8 cellular contexts compared by ENCODE assay signal in the genomic region with DNA sequence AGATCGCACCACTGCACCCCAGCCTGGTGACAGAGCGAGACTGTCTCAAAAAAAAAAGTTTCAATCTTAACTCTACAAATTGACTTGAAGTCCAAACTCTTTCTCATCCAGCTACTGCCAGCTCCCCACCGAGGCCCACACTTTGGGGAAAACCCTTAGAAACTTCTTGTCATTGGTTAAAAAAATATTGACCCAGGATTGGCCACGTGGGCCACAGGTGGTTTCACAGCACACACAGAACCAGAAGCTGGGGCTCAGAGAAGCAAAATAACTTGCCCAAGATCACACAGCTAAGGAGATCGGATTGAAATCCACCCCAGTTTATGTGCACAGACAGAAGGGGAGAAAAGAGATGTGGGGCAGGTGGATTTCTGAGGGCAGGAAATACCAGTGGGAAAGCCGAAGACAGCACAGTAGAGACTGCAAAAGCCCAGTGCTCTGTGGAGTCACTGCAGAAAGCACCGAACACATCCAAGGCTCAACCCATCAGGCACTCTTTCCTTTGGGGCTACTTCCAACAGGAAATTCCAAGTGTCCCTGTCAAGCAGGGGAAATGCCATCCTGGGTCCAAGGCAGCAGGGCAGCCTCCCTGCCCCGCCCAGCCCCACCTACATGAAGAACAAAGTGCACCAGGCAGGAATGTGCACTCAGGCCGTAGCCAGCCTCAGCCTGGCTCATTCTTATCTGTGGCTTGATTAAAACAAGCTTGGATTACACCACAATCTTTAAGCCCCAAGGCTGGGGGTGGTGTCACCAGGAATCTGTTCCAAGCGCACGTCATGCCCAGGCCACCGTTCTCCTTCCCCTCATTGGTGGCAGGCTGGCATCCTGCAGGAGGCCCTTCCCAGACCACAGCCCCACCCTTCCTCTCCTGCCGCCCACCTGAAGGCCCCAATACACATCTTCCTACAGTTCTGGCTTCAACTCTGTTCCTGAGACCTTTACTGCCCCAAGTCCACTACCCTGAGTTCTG.
DNase-seq lines count a peak whose midpoint lies in the region; ATAC-seq and TF ChIP-seq lines count a peak whose summit lies in the region.

No MANE protein-coding gene starts in this region.

- H3K27ac Mint-ChIP-seq in activated naive CD4-positive, alpha-beta T cell treated with anti-CD3 and anti-CD28 coated beads, Interleukin-2, amount 50 U/mL, for 72 hours = peak overlapping the region; percentile 56 to 83
- no peak overlapping the region for H3K27ac Mint-ChIP-seq in activated naive CD4-positive, alpha-beta T cell treated with anti-CD3 and anti-CD28 coated beads for 36 hours
- no peak overlapping the region for H3K27ac Mint-ChIP-seq in activated CD4-positive, alpha-beta T cell treated with anti-CD3 and anti-CD28 coated beads, Interleukin-2, amount 10 ng/mL, durations not matched to agents 24 days and 14 days

- H3K27me3 Mint-ChIP-seq in activated naive CD4-positive, alpha-beta T cell treated with anti-CD3 and anti-CD28 coated beads for 36 hours (ENCODE audit: low read depth) = no peaks in the 10 kb centered on the region
- H3K27me3 Mint-ChIP-seq in activated CD4-positive, alpha-beta T cell treated with anti-CD3 and anti-CD28 coated beads, Interleukin-2, amount 10 ng/mL, durations not matched to agents 24 days and 14 days = no peaks in the 10 kb centered on the region

- no peak overlapping the region for H3K4me3 Mint-ChIP-seq in activated naive CD4-positive, alpha-beta T cell treated with anti-CD3 and anti-CD28 coated beads for 36 hours
- no peak overlapping the region for H3K4me3 Mint-ChIP-seq in activated CD4-positive, alpha-beta T cell treated with anti-CD3 and anti-CD28 coated beads, Interleukin-2, amount 10 ng/mL, durations not matched to agents 24 days and 14 days

- peaks cover 16% of the 10 kb centered on the region for H3K4me1 Mint-ChIP-seq in activated naive CD4-positive, alpha-beta T cell treated with anti-CD3 and anti-CD28 coated beads for 36 hours (ENCODE audit: low read depth)
- peaks cover 30% of the 10 kb centered on the region for H3K4me1 Mint-ChIP-seq in activated CD4-positive, alpha-beta T cell treated with anti-CD3 and anti-CD28 coated beads, Interleukin-2, amount 10 ng/mL, durations not matched to agents 24 days and 14 days

- CTCF ChIA-PET in activated naive CD4-positive, alpha-beta T cell treated with anti-CD3 and anti-CD28 coated beads for 36 hours (lab: Charles Lee) = interaction anchor here (1.1 kb wide), 1 partner anchor 70 kb away, joined by 3 read pairs; no protein-coding TSS in a partner anchor
- CTCF ChIA-PET in GM10248 (lab: Yijun Ruan, JAX) = interaction anchor here (0.8 to 1.4 kb wide), 4 partner anchors 9 to 89 kb away, joined by 3 to 7 read pairs (median 4); no protein-coding TSS in a partner anchor

- no peaks in the 10 kb centered on the region for H3K9me3 Mint-ChIP-seq in activated naive CD4-positive, alpha-beta T cell treated with anti-CD3 and anti-CD28 coated beads, Interleukin-2, amount 50 U/mL, for 72 hours
- H3K9me3 Mint-ChIP-seq in activated naive CD4-positive, alpha-beta T cell treated with anti-CD3 and anti-CD28 coated beads for 36 hours = no peaks in the 10 kb centered on the region
- H3K9me3 Mint-ChIP-seq in activated CD4-positive, alpha-beta T cell treated with anti-CD3 and anti-CD28 coated beads, Interleukin-2, amount 10 ng/mL, durations not matched to agents 24 days and 14 days = no peaks in the 10 kb centered on the region

- TF ChIP-seq CTCF in astrocyte of the cerebellum (IDR thresholded peaks at IDR 0.05; ENCODE audit: low read depth, low read length, missing control alignments) (no peak), GM10248 (IDR thresholded peaks at IDR 0.05; ENCODE audit: control extremely low read depth, extremely low read depth, low read depth, missing control alignments) (no peak)

- in situ Hi-C loops in astrocyte of the cerebellum (cut with HindIII; ENCODE audit: low sequenced_read_pairs) = loop anchor here (5.0 kb wide), 1 partner anchor 49 kb away; no protein-coding TSS in a partner anchor

- POLR2A ChIA-PET in GM10248 (lab: Yijun Ruan, JAX) = no interaction called here

- intact Hi-C loops in activated naive CD4-positive, alpha-beta T cell treated with anti-CD3 and anti-CD28 coated beads for 36 hours (cut with micrococcal nuclease) = no loop called here
- intact Hi-C loops in activated CD4-positive, alpha-beta T cell treated with anti-CD3 and anti-CD28 coated beads, Interleukin-2, amount 10 ng/mL, durations not matched to agents 24 days and 14 days (cut with micrococcal nuclease) = no loop called here

- no peak for DNase-seq in activated naive CD4-positive, alpha-beta T cell treated with anti-CD3 and anti-CD28 coated beads, Interleukin-2, amount 50 U/mL, for 72 hours (ENCODE audit: low spot score in 2 of 2)
- no peak for DNase-seq in activated naive CD4-positive, alpha-beta T cell treated with anti-CD3 and anti-CD28 coated beads for 36 hours
- DNase-seq in astrocyte of the cerebellum (ENCODE audit: low read depth) (peak; percentile 41), left lobe of liver (ENCODE audit: low spot score) (peak; percentile 85), GM10248 (ENCODE audit: extremely low spot score) (no peak), NCI-H2171 treated with DMSO at 0.1 percent for 48 hours (lab: John Stamatoyannopoulos, UW) (no peak)
- DNase-seq in activated CD4-positive, alpha-beta T cell treated with anti-CD3 and anti-CD28 coated beads, Interleukin-2, amount 10 ng/mL, durations not matched to agents 24 days and 14 days = no peak

- peak in 1 of 2 donors; percentile 7 for ATAC-seq in activated naive CD4-positive, alpha-beta T cell treated with anti-CD3 and anti-CD28 coated beads, Interleukin-2, amount 50 U/mL, for 72 hours
- ATAC-seq in left lobe of liver (peak; percentile 90), GM18858 (IDR thresholded peaks at IDR 0.05; ENCODE audit: unreplicated experiment) (no peak)

- no peaks in the 10 kb centered on the region for H3K36me3 Mint-ChIP-seq in activated naive CD4-positive, alpha-beta T cell treated with anti-CD3 and anti-CD28 coated beads, Interleukin-2, amount 50 U/mL, for 72 hours
- H3K36me3 Mint-ChIP-seq in activated naive CD4-positive, alpha-beta T cell treated with anti-CD3 and anti-CD28 coated beads for 36 hours (ENCODE audit: low read depth) = no peaks in the 10 kb centered on the region
- H3K36me3 Mint-ChIP-seq in activated CD4-positive, alpha-beta T cell treated with anti-CD3 and anti-CD28 coated beads, Interleukin-2, amount 10 ng/mL, durations not matched to agents 24 days and 14 days (ENCODE audit: low read depth) = no peaks in the 10 kb centered on the region

- no peak overlapping the region for H3K4me3 ChIP-seq in astrocyte of the cerebellum (ENCODE audit: low read depth, low read length)

Comparison
In these comparisons a context has a peak if more than half of its experiments do, and no peak if none do; other contexts are left out.
1. H3K27ac Mint-ChIP-seq: peak in activated naive CD4-positive, alpha-beta T cell treated with anti-CD3 and anti-CD28 coated beads, Interleukin-2, amount 50 U/mL, for 72 hours (2 of 2); none in activated naive CD4-positive, alpha-beta T cell treated with anti-CD3 and anti-CD28 coated beads for 36 hours (single experiment) and activated CD4-positive, alpha-beta T cell treated with anti-CD3 and anti-CD28 coated beads, Interleukin-2, amount 10 ng/mL, durations not matched to agents 24 days and 14 days (single experiment).
2. DNase-seq: peak in astrocyte of the cerebellum (single experiment) and left lobe of liver (single experiment); none in activated naive CD4-positive, alpha-beta T cell treated with anti-CD3 and anti-CD28 coated beads, Interleukin-2, amount 50 U/mL, for 72 hours (0 of 2), activated naive CD4-positive, alpha-beta T cell treated with anti-CD3 and anti-CD28 coated beads for 36 hours (single experiment), activated CD4-positive, alpha-beta T cell treated with anti-CD3 and anti-CD28 coated beads, Interleukin-2, amount 10 ng/mL, durations not matched to agents 24 days and 14 days (single experiment), GM10248 (single experiment) and NCI-H2171 treated with DMSO at 0.1 percent for 48 hours (single experiment).